9 cellular contexts compared by ENCODE assay signal in the genomic region with DNA sequence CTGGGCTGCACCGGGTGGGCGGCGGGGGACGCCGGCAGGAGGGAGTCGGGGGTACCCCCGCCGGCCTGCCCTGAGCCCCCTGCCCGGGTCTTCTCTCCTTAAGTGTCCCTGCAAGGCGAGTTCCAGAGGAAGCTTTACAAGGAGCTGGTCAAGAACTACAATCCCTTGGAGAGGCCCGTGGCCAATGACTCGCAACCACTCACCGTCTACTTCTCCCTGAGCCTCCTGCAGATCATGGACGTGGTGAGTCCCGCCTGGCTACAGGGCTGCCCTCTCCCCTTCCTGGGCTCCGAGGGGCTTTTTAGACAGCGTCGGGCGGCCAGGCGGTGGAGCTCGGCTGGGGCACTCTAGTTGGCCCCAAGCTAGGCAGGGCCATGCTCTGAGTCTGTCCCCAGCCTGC. TPM values are rescaled to one million over a fixed set of nuclear protein-coding genes. Genes with fewer than 3 reads are reported as not detected.
DNase-seq lines count a peak whose midpoint lies in the region; ATAC-seq, FAIRE-seq and TF ChIP-seq lines count a peak whose summit lies in the region.
"Had no signal": no experiment of that assay in that cellular context is flagged by ENCODE, and none has a peak within 500 bp of the region (broad histone marks: within the 10 kb centered on the region; RNA-seq: fewer than 3 reads in every experiment).

No MANE protein-coding gene starts in this region.

- no peak for ATAC-seq in GM21529 (IDR thresholded peaks at IDR 0.05; ENCODE audit: unreplicated experiment)

- H3K27ac ChIP-seq in kidney (ENCODE audit: low read depth in 2 of 2, low read length in 2 of 2) (no peak overlapping the region), subcutaneous abdominal adipose tissue (ENCODE audit: low read depth, low read length) (no peak overlapping the region)
- H3K27ac ChIP-seq: 22Rv1 had no signal

- peak; percentile 47 for DNase-seq in DMS 273 (lab: John Stamatoyannopoulos, UW; ENCODE audit: unreplicated experiment)
- DNase-seq in DMS 273 treated with DMSO at 0.1 percent for 48 hours (lab: John Stamatoyannopoulos, UW): no peak
- DNase-seq in activated naive CD8-positive, alpha-beta T cell treated with anti-CD3 and anti-CD28 coated beads for 36 hours: no peak
- no peak for DNase-seq in kidney
- no peak for DNase-seq in NCI-H1105 (lab: John Stamatoyannopoulos, UW)
- no peak for DNase-seq in NCI-H2196 (lab: John Stamatoyannopoulos, UW; ENCODE audit: unreplicated experiment)

- H3K36me3 Mint-ChIP-seq in activated naive CD8-positive, alpha-beta T cell treated with anti-CD3 and anti-CD28 coated beads for 36 hours: no peaks in the 10 kb centered on the region

- peaks cover 0 to 5% of the 10 kb centered on the region in 2 donors for H3K4me1 ChIP-seq in kidney (ENCODE audit: control insufficient read depth in 1 of 2, insufficient read depth in 1 of 2, low read depth in 1 of 2, low read length in 2 of 2)
- H3K4me1 ChIP-seq in subcutaneous abdominal adipose tissue (ENCODE audit: control insufficient read depth in 5 of 5, insufficient read depth in 5 of 5, low read length in 5 of 5): peaks cover 0 to 19% (median 19%) of the 10 kb centered on the region in 5 donors

- no peaks in the 10 kb centered on the region for H3K36me3 ChIP-seq in kidney (ENCODE audit: control insufficient read depth in 1 of 2, insufficient read depth in 2 of 2, low read length in 2 of 2)
- no peaks in the 10 kb centered on the region for H3K36me3 ChIP-seq in subcutaneous abdominal adipose tissue (ENCODE audit: control insufficient read depth in 5 of 5, insufficient read depth in 5 of 5, low read length in 5 of 5)

- H3K4me3 ChIP-seq in kidney (ENCODE audit: low read length in 2 of 2) (peak overlapping the region; percentile 26 to 49), subcutaneous abdominal adipose tissue (ENCODE audit: low read depth in 1 of 5, low read length in 5 of 5) (peak overlapping the region in 4 of 5 donors; percentile 59 to 69 (median 64))

- intact Hi-C loops in kidney (cut with DNase I): no loop called here

- H3K27me3 Mint-ChIP-seq in activated naive CD8-positive, alpha-beta T cell treated with anti-CD3 and anti-CD28 coated beads for 36 hours: peaks cover 65% of the 10 kb centered on the region

- peaks cover 0 to 27% (median 18%) of the 10 kb centered on the region in 5 donors for H3K27me3 ChIP-seq in subcutaneous abdominal adipose tissue (ENCODE audit: control insufficient read depth in 5 of 5, insufficient read depth in 4 of 5, low read length in 5 of 5)

- H3K4me3 Mint-ChIP-seq in activated naive CD8-positive, alpha-beta T cell treated with anti-CD3 and anti-CD28 coated beads for 36 hours: peak overlapping the region; percentile 27

- peaks cover 3% of the 10 kb centered on the region for H3K4me1 Mint-ChIP-seq in activated naive CD8-positive, alpha-beta T cell treated with anti-CD3 and anti-CD28 coated beads for 36 hours

- no peaks in the 10 kb centered on the region for H3K9me3 Mint-ChIP-seq in activated naive CD8-positive, alpha-beta T cell treated with anti-CD3 and anti-CD28 coated beads for 36 hours

- H3K9ac ChIP-seq in kidney (ENCODE audit: low read length in 2 of 2) (peak overlapping the region in 1 of 2 donors; percentile 28), subcutaneous abdominal adipose tissue (ENCODE audit: low read length in 5 of 5) (no peak overlapping the region)

- H3K9me3 ChIP-seq in kidney (ENCODE audit: control insufficient read depth in 1 of 2, low read length in 2 of 2) (no peaks in the 10 kb centered on the region), subcutaneous abdominal adipose tissue (ENCODE audit: control insufficient read depth in 5 of 5, low read length in 5 of 5) (no peaks in the 10 kb centered on the region)

- no peak for FAIRE-seq in kidney (lab: Jason Lieb, UNC)

- no peak overlapping the region for H3K27ac Mint-ChIP-seq in activated naive CD8-positive, alpha-beta T cell treated with anti-CD3 and anti-CD28 coated beads for 36 hours

- no peak for TF ChIP-seq CTCF in kidney (IDR thresholded peaks at IDR 0.05; ENCODE audit: borderline replicate concordance, extremely low read depth, insufficient read depth)

RNA-seq across cellular contexts. Expression of a gene that starts 0.5 kb away (rescaled TPM):
- under 1 TPM in 1 of 2 experiments, not detected in 1; 0.25 TPM for total RNA-seq in activated naive CD8-positive, alpha-beta T cell treated with anti-CD3 and anti-CD28 coated beads for 36 hours
- total RNA-seq in kidney: 1.6 TPM
- 0.80 TPM for polyA plus RNA-seq in kidney (ENCODE audit: insufficient read depth, low read depth, low replicate concordance)
